In genomic region chr9:104740596-104740995, GRCh38 we compare ENCODE assay signal across 21 cellular contexts. TPM values are rescaled to one million over a fixed set of nuclear protein-coding genes. Genes with fewer than 3 reads are reported as not detected.
DNase-seq lines count a peak whose midpoint lies in the region; TF ChIP-seq lines count a peak whose summit lies in the region.
"Had no signal": no experiment of that assay in that cellular context is flagged by ENCODE, and none has a peak within 500 bp of the region (broad histone marks: within the 10 kb centered on the region; RNA-seq: fewer than 3 reads in every experiment).

No MANE protein-coding gene starts in this region.

- H3K79me2 ChIP-seq in SK-N-SH (ENCODE audit: insufficient read depth) (no peaks in the 10 kb centered on the region), fibroblast of lung (ENCODE audit: control insufficient read depth, insufficient read depth, low read length) (no peaks in the 10 kb centered on the region)

- WGBS in SK-N-SH (ENCODE audit: low lambda C conversion rate) = 13% methylated on average over 1 of the region's 1 CpG

- no peaks in the 10 kb centered on the region for H3K9me3 Mint-ChIP-seq in MCF 10A (ENCODE audit: unreplicated experiment)
- H3K9me3 Mint-ChIP-seq: activated naive CD8-positive, alpha-beta T cell treated with anti-CD3 and anti-CD28 coated beads, Interleukin-2, amount 10 ng/mL, durations not matched to agents 7 days and 5 days had no signal

- H3K4me3 ChIP-seq in breast epithelium (no peak overlapping the region), SK-N-SH (ENCODE audit: low read depth in 2 of 2, low read length in 1 of 2) (no peak overlapping the region), fibroblast of lung (replicated peaks in 1 of 4; ENCODE audit: control extremely low read depth in 1 of 4, insufficient read depth in 1 of 4, low read depth in 3 of 4, low read length in 4 of 4) (no peak overlapping the region), vagina (no peak overlapping the region)
- H3K4me3 ChIP-seq: A549, coronary artery, GM12878, SJCRH30, thyroid gland had no signal

- TF ChIP-seq POLR2A in breast epithelium (IDR thresholded peaks at IDR 0.05) = no peak
- no peak for TF ChIP-seq POLR2A in vagina (IDR thresholded peaks at IDR 0.05)

- no peaks in the 10 kb centered on the region for H3K36me3 Mint-ChIP-seq in MCF 10A (ENCODE audit: insufficient read depth, unreplicated experiment)
- H3K36me3 Mint-ChIP-seq: activated naive CD8-positive, alpha-beta T cell treated with anti-CD3 and anti-CD28 coated beads, Interleukin-2, amount 10 ng/mL, durations not matched to agents 7 days and 5 days had no signal

- POLR2A ChIA-PET in MCF 10A (lab: Yijun Ruan, JAX) = no interaction called here
- POLR2A ChIA-PET in SK-N-SH (lab: Yijun Ruan, JAX) = no interaction called here

- H3K27ac Mint-ChIP-seq in MCF 10A (ENCODE audit: low read depth, unreplicated experiment) = no peak overlapping the region
- H3K27ac Mint-ChIP-seq: activated naive CD8-positive, alpha-beta T cell treated with anti-CD3 and anti-CD28 coated beads, Interleukin-2, amount 10 ng/mL, durations not matched to agents 7 days and 5 days had no signal

- intact Hi-C loops in MCF 10A (cut with micrococcal nuclease) (loop anchor here (10.0 kb wide), 2 partner anchors 136 to 1346 kb away; partner anchors contain the start of gene OR13C2), breast epithelium (cut with DNase I; ENCODE audit: low total_unique reads) (no loop called here), vagina (cut with DNase I) (no loop called here)

- H3K9me2 ChIP-seq in SK-N-SH = no peaks in the 10 kb centered on the region

- H3K27ac ChIP-seq in breast epithelium (no peak overlapping the region), SK-N-SH (ENCODE audit: low read depth in 2 of 2, low read length in 1 of 2) (peak overlapping the region in 1 of 2 experiments; percentile 51; a peak in 2 of 4 replicates), fibroblast of lung (ENCODE audit: insufficient read depth, low read length) (no peak overlapping the region), vagina (no peak overlapping the region)
- H3K27ac ChIP-seq: A549, coronary artery, SJCRH30, thyroid gland had no signal

- DNase-seq in MCF 10A (ENCODE audit: unreplicated experiment) = peak; percentile 8
- no peak for DNase-seq in breast epithelium (ENCODE audit: low spot score in 2 of 2)
- DNase-seq in SK-N-SH = no peak
- DNase-seq in fibroblast of lung (ENCODE audit: low read depth in 2 of 2) = peak in 1 of 2 donors; percentile 69
- DNase-seq in stromal cell of bone marrow (ENCODE audit: low read depth) = peak; percentile 37
- no peak for DNase-seq in activated naive CD4-positive, alpha-beta T cell treated with anti-CD3 and anti-CD28 coated beads, Interleukin-2, amount 50 U/mL, for 16 hours
- DNase-seq in OCI-M2 (lab: John Stamatoyannopoulos, UW; ENCODE audit: unreplicated experiment) = no peak
- DNase-seq in vagina (ENCODE audit: extremely low spot score in 2 of 2) = no peak
- DNase-seq: activated CD8-positive, alpha-beta memory T cell treated with anti-CD3 and anti-CD28 coated beads, Interleukin-2, amount 50 U/mL, for 48 hours; activated naive CD8-positive, alpha-beta T cell treated with anti-CD3 and anti-CD28 coated beads, Interleukin-2, amount 10 ng/mL, durations not matched to agents 7 days and 5 days; foreskin melanocyte; GOT3; Kasumi-1; NCI-H1930; NCI-H774; posterior cingulate gyrus; SJCRH30; thyroid gland had no signal

- peaks cover 7% of the 10 kb centered on the region for H3F3A ChIP-seq in SK-N-SH (replicated peaks; ENCODE audit: insufficient read depth)

- H3K4me1 ChIP-seq in breast epithelium = no peaks in the 10 kb centered on the region
- H3K4me1 ChIP-seq in SK-N-SH (ENCODE audit: control insufficient read depth in 1 of 2, insufficient read depth in 2 of 2, low read depth in 1 of 2, low read length in 1 of 2) = no peaks in the 10 kb centered on the region; a peak in 1 of 4 replicates
- H3K4me1 ChIP-seq in fibroblast of lung (ENCODE audit: control insufficient read depth, extremely low read depth, insufficient read depth, low read length) = no peaks in the 10 kb centered on the region
- H3K4me1 ChIP-seq in vagina = no peaks in the 10 kb centered on the region
- H3K4me1 ChIP-seq: SJCRH30, thyroid gland had no signal

- no peak for TF ChIP-seq EP300 in SK-N-SH (IDR thresholded peaks at IDR 0.05; ENCODE audit: borderline replicate concordance in 1 of 2, low read depth in 1 of 2, low read length in 1 of 2)

- no peak overlapping the region for H3K4me3 Mint-ChIP-seq in MCF 10A (ENCODE audit: unreplicated experiment)
- H3K4me3 Mint-ChIP-seq: activated naive CD8-positive, alpha-beta T cell treated with anti-CD3 and anti-CD28 coated beads, Interleukin-2, amount 10 ng/mL, durations not matched to agents 7 days and 5 days had no signal

- TF ChIP-seq RAD21 in SK-N-SH (IDR thresholded peaks at IDR 0.05; ENCODE audit: low read length) = no peak

- CTCF ChIA-PET in MCF 10A (lab: Yijun Ruan, JAX) (interaction anchor here (1.1 to 1.6 kb wide), 2 partner anchors 564 kb away, joined by 3 to 5 read pairs; no protein-coding TSS in a partner anchor), SK-N-SH (lab: Yijun Ruan, JAX) (no interaction called here)

- H3K27me3 ChIP-seq in breast epithelium (no peaks in the 10 kb centered on the region), SK-N-SH (ENCODE audit: insufficient read depth) (no peaks in the 10 kb centered on the region), fibroblast of lung (ENCODE audit: control insufficient read depth, insufficient read depth, low read length) (no peaks in the 10 kb centered on the region), vagina (no peaks in the 10 kb centered on the region)
- H3K27me3 ChIP-seq: SJCRH30, thyroid gland had no signal

- H3K4me1 Mint-ChIP-seq in MCF 10A (ENCODE audit: insufficient read depth, unreplicated experiment) = peaks cover 8% of the 10 kb centered on the region
- H3K4me1 Mint-ChIP-seq: activated naive CD8-positive, alpha-beta T cell treated with anti-CD3 and anti-CD28 coated beads, Interleukin-2, amount 10 ng/mL, durations not matched to agents 7 days and 5 days had no signal

- H3K4me2 ChIP-seq in SK-N-SH (no peak overlapping the region; the same call in 1 of the 2 replicates), fibroblast of lung (ENCODE audit: extremely low read depth, insufficient read depth, low read length) (peak overlapping the region; percentile 20)
- H3K4me2 ChIP-seq: A549 had no signal

- BruUV-seq in MCF 10A (replicated peaks; lab: Mats Ljungman, UMichigan) = no TSS peak

- H3K36me3 ChIP-seq in breast epithelium (no peaks in the 10 kb centered on the region), SK-N-SH (replicated peaks in 1 of 2; ENCODE audit: control insufficient read depth in 1 of 2, insufficient read depth in 2 of 2, low read length in 1 of 2) (no peaks in the 10 kb centered on the region), fibroblast of lung (ENCODE audit: control insufficient read depth, insufficient read depth, low read length) (no peaks in the 10 kb centered on the region), vagina (no peaks in the 10 kb centered on the region)
- H3K36me3 ChIP-seq: SJCRH30, thyroid gland had no signal

- H4K20me1 ChIP-seq in SK-N-SH (ENCODE audit: insufficient read depth) = no peaks in the 10 kb centered on the region
- H4K20me1 ChIP-seq in fibroblast of lung (ENCODE audit: control insufficient read depth, extremely low read depth, insufficient read depth, low read length) = no peaks in the 10 kb centered on the region

- H3K27me3 Mint-ChIP-seq in MCF 10A (ENCODE audit: insufficient read depth, unreplicated experiment) = no peaks in the 10 kb centered on the region
- H3K27me3 Mint-ChIP-seq: activated naive CD8-positive, alpha-beta T cell treated with anti-CD3 and anti-CD28 coated beads, Interleukin-2, amount 10 ng/mL, durations not matched to agents 7 days and 5 days had no signal

- no peak for TF ChIP-seq CTCF in MCF 10A (IDR thresholded peaks at IDR 0.05; ENCODE audit: unreplicated experiment)
- TF ChIP-seq CTCF in breast epithelium (IDR thresholded peaks at IDR 0.05) = no peak
- no peak for TF ChIP-seq CTCF in SK-N-SH (IDR thresholded peaks at IDR 0.05)
- no peak for TF ChIP-seq CTCF in fibroblast of lung (conservative IDR thresholded peaks at IDR 0.05 in 1 of 2, IDR thresholded peaks at IDR 0.05 in 1 of 2; ENCODE audit: low read depth in 1 of 2, low read length in 2 of 2)
- TF ChIP-seq CTCF in vagina (IDR thresholded peaks at IDR 0.05) = no peak

- H3K9ac ChIP-seq in SK-N-SH = peak overlapping the region; percentile 32; the same call in 1 of the 2 replicates
- H3K9ac ChIP-seq in fibroblast of lung (ENCODE audit: insufficient read depth, low read length) = no peak overlapping the region

- H3K9me3 ChIP-seq in breast epithelium = no peaks in the 10 kb centered on the region
- H3K9me3 ChIP-seq in SK-N-SH = no peaks in the 10 kb centered on the region
- H3K9me3 ChIP-seq in fibroblast of lung (ENCODE audit: control insufficient read depth, insufficient read depth, low read depth, low read length) = no peaks in the 10 kb centered on the region
- H3K9me3 ChIP-seq in vagina = no peaks in the 10 kb centered on the region
- H3K9me3 ChIP-seq: A549, SJCRH30, thyroid gland had no signal

- H2AFZ ChIP-seq in SK-N-SH (ENCODE audit: low read depth) = peak overlapping the region; percentile 87
- peak overlapping the region; percentile 1 for H2AFZ ChIP-seq in fibroblast of lung (ENCODE audit: low read length)

RNA-seq across cellular contexts. Expression of gene NIPSNAP3A, which starts 6.9 kb away (rescaled TPM):
- 15.4 and 15.5 TPM in 2 replicates for total RNA-seq in MCF 10A (2022)
- 10 to 100 TPM; 23.1 to 28.2 (median 26.6) TPM for total RNA-seq in breast epithelium
- 29.2 and 48.9 TPM in 2 replicates for polyA plus RNA-seq in SK-N-SH (2012; rRNA removed)
- polyA plus RNA-seq in SK-N-SH (2012; cell fraction: cytosol; rRNA removed) = 47.0 and 51.0 TPM in 2 replicates
- 18.3 and 41.6 TPM in 2 replicates for polyA plus RNA-seq in SK-N-SH (2012; cell fraction: nucleus; rRNA removed)
- 16.7 and 32.5 TPM in 2 replicates for total RNA-seq in fibroblast of lung
- 37.9 and 67.8 TPM in 2 replicates for polyA plus RNA-seq in fibroblast of lung
- polyA plus RNA-seq in fibroblast of lung (2012) = 26.3 and 39.4 TPM in 2 replicates
- polyA minus RNA-seq in fibroblast of lung (ENCODE audit: low replicate concordance) = 3.8 and 4.1 TPM in 2 replicates
- 25.8 TPM for total RNA-seq in vagina

RNA-seq across cellular contexts. Expression of gene NIPSNAP3B, which starts 23.3 kb away (rescaled TPM):
- total RNA-seq in MCF 10A (2022) (0.49 TPM in 1 of 2 replicates, not detected in the other), breast epithelium (10 to 100 TPM in 1 of 3 donors, 1 to 10 TPM in 2; 4.2 to 11.4 (median 6.9) TPM), fibroblast of lung (0.77 and 2.3 TPM in 2 replicates), vagina (0.49 TPM)
- polyA plus RNA-seq in SK-N-SH (2012; rRNA removed) (1.4 and 2.4 TPM in 2 replicates), fibroblast of lung (0.67 and 2.1 TPM in 2 replicates)
- polyA plus RNA-seq in SK-N-SH (2012; cell fraction: cytosol; rRNA removed) = 2.1 and 2.2 TPM in 2 replicates
- 1.8 and 3.7 TPM in 2 replicates for polyA plus RNA-seq in SK-N-SH (2012; cell fraction: nucleus; rRNA removed)
- 0.56 and 1.6 TPM in 2 replicates for polyA plus RNA-seq in fibroblast of lung (2012)
- not detected in 2 replicates for polyA minus RNA-seq in fibroblast of lung (ENCODE audit: low replicate concordance)

RNA-seq across cellular contexts. Expression of gene OR13D1, which starts 46.3 kb away (rescaled TPM):
- total RNA-seq in MCF 10A (2022) = not detected in 2 replicates
- total RNA-seq in breast epithelium = not detected
- polyA plus RNA-seq in SK-N-SH (2012; rRNA removed) = not detected in 2 replicates
- polyA plus RNA-seq in SK-N-SH (2012; cell fraction: cytosol; rRNA removed) = not detected in 2 replicates
- not detected in 2 replicates for polyA plus RNA-seq in SK-N-SH (2012; cell fraction: nucleus; rRNA removed)
- not detected in 2 replicates for total RNA-seq in fibroblast of lung
- not detected in 2 replicates for polyA plus RNA-seq in fibroblast of lung
- polyA plus RNA-seq in fibroblast of lung (2012) = not detected in 2 replicates
- not detected in 2 replicates for polyA minus RNA-seq in fibroblast of lung (ENCODE audit: low replicate concordance)
- not detected for total RNA-seq in vagina
- total RNA-seq: activated naive CD8-positive, alpha-beta T cell treated with anti-CD3 and anti-CD28 coated beads, Interleukin-2, amount 10 ng/mL, durations not matched to agents 7 days and 5 days; GM12878; SJCRH30; thyroid gland had no signal
- polyA plus RNA-seq: A549, GM12878 had no signal

Comparison
In these comparisons a context has a peak if more than half of its experiments do, and no peak if none do; other contexts are left out.
1. DNase-seq: peak in MCF 10A (single experiment) and stromal cell of bone marrow (single experiment); none in breast epithelium (0 of 2), SK-N-SH (single experiment), activated naive CD4-positive, alpha-beta T cell treated with anti-CD3 and anti-CD28 coated beads, Interleukin-2, amount 50 U/mL, for 16 hours (single experiment), OCI-M2 (single experiment) and vagina (0 of 2).